8 cellular contexts compared by ENCODE assay signal in genomic region chr11:3796796-3797328, GRCh38. TPM values are rescaled to one million over a fixed set of nuclear protein-coding genes. Genes with fewer than 3 reads are reported as not detected.
DNase-seq lines count a peak whose midpoint lies in the region; ATAC-seq and TF ChIP-seq lines count a peak whose summit lies in the region.

No MANE protein-coding gene starts in this region.

- H3K27ac ChIP-seq in OCI-LY3 (ENCODE audit: low read length) = peak overlapping the region; percentile 65
- H3K27ac ChIP-seq in endodermal cell (ENCODE audit: low read depth, low read length) = peak overlapping the region; percentile 96

- H3K27me3 ChIP-seq in OCI-LY3 (ENCODE audit: low read depth, low read length) = no peaks in the 10 kb centered on the region
- no peaks in the 10 kb centered on the region for H3K27me3 ChIP-seq in endodermal cell (ENCODE audit: control insufficient read depth, insufficient read depth, low read length, poor library complexity, severe bottlenecking)

- peaks cover 68% of the 10 kb centered on the region for H3K79me2 ChIP-seq in OCI-LY3 (ENCODE audit: low read length)

- H3K4me2 ChIP-seq in OCI-LY3 (ENCODE audit: low read length) = peak overlapping the region; percentile 90

- ATAC-seq in HG02943 (IDR thresholded peaks at IDR 0.05; ENCODE audit: low read depth, unreplicated experiment) = peak; percentile 34

- TF ChIP-seq CTCF in OCI-LY3 (IDR thresholded peaks at IDR 0.05; ENCODE audit: low read depth, low read length) = no peak
- no peak for TF ChIP-seq CTCF in endodermal cell (conservative IDR thresholded peaks at IDR 0.05)
- TF ChIP-seq CTCF in nephron (IDR thresholded peaks at IDR 0.05; ENCODE audit: unreplicated experiment in 3 of 3) = no peak

- H3K4me1 Mint-ChIP-seq in activated CD4-positive, alpha-beta T cell treated with anti-CD3 and anti-CD28 coated beads, Interleukin-2, amount 10 ng/mL, durations not matched to agents 7 days and 5 days = peaks cover 47% of the 10 kb centered on the region
- H3K4me1 Mint-ChIP-seq in endodermal cell = peaks cover 10% of the 10 kb centered on the region
- H3K4me1 Mint-ChIP-seq in nephron = peaks cover 22% of the 10 kb centered on the region

- H3K36me3 Mint-ChIP-seq in activated CD4-positive, alpha-beta T cell treated with anti-CD3 and anti-CD28 coated beads, Interleukin-2, amount 10 ng/mL, durations not matched to agents 7 days and 5 days (ENCODE audit: low read depth) = peaks cover 21% of the 10 kb centered on the region
- H3K36me3 Mint-ChIP-seq in endodermal cell (ENCODE audit: low read depth) = peaks cover 27% of the 10 kb centered on the region
- H3K36me3 Mint-ChIP-seq in nephron (ENCODE audit: low read depth) = peaks cover 27% of the 10 kb centered on the region

- peaks cover 45% of the 10 kb centered on the region for H4K20me1 ChIP-seq in OCI-LY3 (ENCODE audit: insufficient read depth, low read length)

- H3K9me3 ChIP-seq in OCI-LY3 (ENCODE audit: insufficient read depth, low read length) (no peaks in the 10 kb centered on the region), endodermal cell (ENCODE audit: control insufficient read depth, low read length) (no peaks in the 10 kb centered on the region)

- no peaks in the 10 kb centered on the region for H3K9me3 Mint-ChIP-seq in activated CD4-positive, alpha-beta T cell treated with anti-CD3 and anti-CD28 coated beads, Interleukin-2, amount 10 ng/mL, durations not matched to agents 7 days and 5 days
- H3K9me3 Mint-ChIP-seq in endodermal cell (peaks cover 3% of the 10 kb centered on the region), nephron (no peaks in the 10 kb centered on the region)

- no peak for DNase-seq in activated CD4-positive, alpha-beta T cell treated with anti-CD3 and anti-CD28 coated beads, Interleukin-2, amount 10 ng/mL, durations not matched to agents 7 days and 5 days
- DNase-seq in activated CD4-positive, alpha-beta T cell treated with anti-CD3 and anti-CD28 coated beads, Interleukin-2, amount 50 U/mL, for 48 hours = no peak
- DNase-seq in endodermal cell (no peak), NCI-H1436 treated with DMSO at 0.1 percent for 48 hours (lab: John Stamatoyannopoulos, UW) (no peak)
- no peak for DNase-seq in activated CD8-positive, alpha-beta memory T cell treated with anti-CD3 and anti-CD28 coated beads, Interleukin-2, amount 50 U/mL, for 48 hours

- H3K4me3 ChIP-seq in OCI-LY3 (ENCODE audit: low read length) (peak overlapping the region; percentile 95), endodermal cell (ENCODE audit: low read length) (peak overlapping the region; percentile 97)

- peak overlapping the region; percentile 95 for H3K27ac Mint-ChIP-seq in activated CD4-positive, alpha-beta T cell treated with anti-CD3 and anti-CD28 coated beads, Interleukin-2, amount 10 ng/mL, durations not matched to agents 7 days and 5 days
- H3K27ac Mint-ChIP-seq in endodermal cell (peak overlapping the region; percentile 98), nephron (peak overlapping the region; percentile 47 to 85 (median 84))

- H3K9ac ChIP-seq in OCI-LY3 (ENCODE audit: low read length) = peak overlapping the region; percentile 98
- H3K9ac ChIP-seq in endodermal cell (ENCODE audit: extremely low read depth, low read length, poor library complexity, severe bottlenecking) = peak overlapping the region; percentile 88

- 0% methylated on average over 6 to 25 of the region's 26 CpGs for WGBS in endodermal cell (ENCODE audit: insufficient coverage in 1 of 2, insufficient read length in 1 of 2), 2 experiments

- H3K4me3 Mint-ChIP-seq in activated CD4-positive, alpha-beta T cell treated with anti-CD3 and anti-CD28 coated beads, Interleukin-2, amount 10 ng/mL, durations not matched to agents 7 days and 5 days = peak overlapping the region; percentile 86
- H3K4me3 Mint-ChIP-seq in endodermal cell (peak overlapping the region; percentile 77), nephron (peak overlapping the region; percentile 89 to 94 (median 92))

- no peak overlapping the region for H2AFZ ChIP-seq in OCI-LY3 (ENCODE audit: low read depth, low read length)

- H3K36me3 ChIP-seq in OCI-LY3 (replicated peaks; ENCODE audit: low read depth, low read length) (peaks cover 34% of the 10 kb centered on the region), endodermal cell (ENCODE audit: control insufficient read depth, insufficient read depth, low read length) (peaks cover 35% of the 10 kb centered on the region)

- H3K4me1 ChIP-seq in OCI-LY3 (ENCODE audit: low read length) (peaks cover 16% of the 10 kb centered on the region), endodermal cell (ENCODE audit: control insufficient read depth, insufficient read depth, low read length) (no peaks in the 10 kb centered on the region)

- POLR2A ChIA-PET in activated CD4-positive, alpha-beta T cell treated with anti-CD3 and anti-CD28 coated beads, Interleukin-2, amount 10 ng/mL, durations not matched to agents 7 days and 5 days (lab: Charles Lee) = no interaction called here

- CTCF ChIA-PET in activated CD4-positive, alpha-beta T cell treated with anti-CD3 and anti-CD28 coated beads, Interleukin-2, amount 10 ng/mL, durations not matched to agents 7 days and 5 days (lab: Charles Lee) = interaction anchor here (0.6 to 4.8 kb wide), 7 partner anchors 9 to 110 kb away, joined by 3 to 37 read pairs (median 4); partner anchors contain the start of genes PGAP2 and STIM1

- H3K27me3 Mint-ChIP-seq in activated CD4-positive, alpha-beta T cell treated with anti-CD3 and anti-CD28 coated beads, Interleukin-2, amount 10 ng/mL, durations not matched to agents 7 days and 5 days = no peaks in the 10 kb centered on the region
- no peaks in the 10 kb centered on the region for H3K27me3 Mint-ChIP-seq in endodermal cell (ENCODE audit: insufficient read depth)
- no peaks in the 10 kb centered on the region for H3K27me3 Mint-ChIP-seq in nephron (ENCODE audit: low read depth)

RNA-seq across cellular contexts. Expression of gene NUP98, which starts 0.5 kb away (rescaled TPM):
- total RNA-seq in activated CD4-positive, alpha-beta T cell treated with anti-CD3 and anti-CD28 coated beads, Interleukin-2, amount 10 ng/mL, durations not matched to agents 7 days and 5 days = 100 to 1,000 TPM in 1 of 2 experiments, 10 to 100 TPM in 1; 94.7 to 116 TPM
- total RNA-seq in endodermal cell = 10 to 100 TPM; 81.6 to 92.6 TPM
- 78.1 TPM for polyA plus RNA-seq in endodermal cell (2013, experiment 1 of 2)
- 68.1 TPM for polyA plus RNA-seq in endodermal cell (2013, experiment 2 of 2)

RNA-seq across cellular contexts. Expression of gene PGAP2, which starts 11.5 kb away (rescaled TPM):
- 10 to 100 TPM; 30.0 to 30.9 TPM for total RNA-seq in activated CD4-positive, alpha-beta T cell treated with anti-CD3 and anti-CD28 coated beads, Interleukin-2, amount 10 ng/mL, durations not matched to agents 7 days and 5 days
- 10 to 100 TPM; 38.5 to 52.2 TPM for total RNA-seq in endodermal cell
- polyA plus RNA-seq in endodermal cell (2013, experiment 1 of 2) = 28.7 TPM
- 21.7 TPM for polyA plus RNA-seq in endodermal cell (2013, experiment 2 of 2)

RNA-seq across cellular contexts. Expression of gene RHOG, which starts 43.9 kb away (rescaled TPM):
- 100 to 1,000 TPM; 158 to 172 TPM for total RNA-seq in activated CD4-positive, alpha-beta T cell treated with anti-CD3 and anti-CD28 coated beads, Interleukin-2, amount 10 ng/mL, durations not matched to agents 7 days and 5 days
- total RNA-seq in endodermal cell = 10 to 100 TPM; 25.5 to 27.6 TPM
- 28.0 TPM for polyA plus RNA-seq in endodermal cell (2013, experiment 1 of 2)
- polyA plus RNA-seq in endodermal cell (2013, experiment 2 of 2) = 27.2 TPM

RNA-seq across cellular contexts. Expression of gene STIM1, which starts 58.6 kb away (rescaled TPM):
- total RNA-seq in activated CD4-positive, alpha-beta T cell treated with anti-CD3 and anti-CD28 coated beads, Interleukin-2, amount 10 ng/mL, durations not matched to agents 7 days and 5 days = 100 to 1,000 TPM; 103 to 108 TPM
- total RNA-seq in endodermal cell = 10 to 100 TPM; 20.9 to 27.9 TPM
- polyA plus RNA-seq in endodermal cell (2013, experiment 1 of 2) = 22.2 TPM
- 20.2 TPM for polyA plus RNA-seq in endodermal cell (2013, experiment 2 of 2)

Comparison
In these comparisons a context has a peak if more than half of its experiments do, and no peak if none do; other contexts are left out.
1. RNA of gene RHOG, which starts 43.9 kb away (total RNA-seq): 158 to 172 TPM in activated CD4-positive, alpha-beta T cell treated with anti-CD3 and anti-CD28 coated beads, Interleukin-2, amount 10 ng/mL, durations not matched to agents 7 days and 5 days; 25.5 to 27.6 TPM in endodermal cell; every median in the first group is over 4 times any median in the second.
2. Peak in every context shown above with its lines, with median percentiles within 50 percentile points of each other: H3K27ac Mint-ChIP-seq and H3K4me3 Mint-ChIP-seq.